ENCODE assay signal across 8 cellular contexts in genomic region chr6:1381397-1382330, GRCh38. TPM values are rescaled to one million over a fixed set of nuclear protein-coding genes. Genes with fewer than 3 reads are reported as not detected.
DNase-seq lines count a peak whose midpoint lies in the region; ATAC-seq and TF ChIP-seq lines count a peak whose summit lies in the region.

No MANE protein-coding gene starts in this region.

- H4K8ac ChIP-seq in neuronal stem cell (ENCODE audit: low read depth, low read length): no peak overlapping the region

- no peak overlapping the region for H2BK12ac ChIP-seq in neuronal stem cell (ENCODE audit: low read length)

- no peak overlapping the region for H2BK120ac ChIP-seq in neuronal stem cell (ENCODE audit: low read depth, low read length)

- WGBS in neuronal stem cell (ENCODE audit: extremely low coverage in 2 of 2, insufficient read length in 2 of 2, insufficient replicate concordance in 1 of 2), 2 donors: no CpG with 5 or more reads among the region's 90 CpGs

- H3K36me3 ChIP-seq in neuronal stem cell (replicated peaks in 1 of 2; ENCODE audit: control insufficient read depth in 2 of 2, insufficient read depth in 2 of 2, low read length in 2 of 2) (no peaks in the 10 kb centered on the region), upper lobe of right lung (no peaks in the 10 kb centered on the region)

- peak; percentile 90 for ATAC-seq in upper lobe of right lung
- ATAC-seq in GM21447 (IDR thresholded peaks at IDR 0.05; ENCODE audit: unreplicated experiment): no peak

- H2AFZ ChIP-seq in neuronal stem cell (ENCODE audit: low read length): peak overlapping the region; percentile 80

- H3K27me3 ChIP-seq in neuronal stem cell (ENCODE audit: control insufficient read depth in 3 of 3, insufficient read depth in 3 of 3, low read depth in 1 of 3, low read length in 3 of 3): peaks cover 80 to 98% (median 96%) of the 10 kb centered on the region in 3 experiments
- H3K27me3 ChIP-seq in upper lobe of right lung: peaks cover 100% of the 10 kb centered on the region

- TF ChIP-seq CTCF in GM12873 (IDR thresholded peaks at IDR 0.05; ENCODE audit: insufficient read depth, low read depth, low read length, missing control alignments): peak; percentile 74
- peak; percentile 71 for TF ChIP-seq CTCF in fibroblast of the aortic adventitia (IDR thresholded peaks at IDR 0.05; ENCODE audit: insufficient read depth, low read length)
- TF ChIP-seq CTCF in upper lobe of right lung (IDR thresholded peaks at IDR 0.05): peak; percentile 83

- H3K9me3 ChIP-seq in neuronal stem cell (replicated peaks in 1 of 2; ENCODE audit: control insufficient read depth in 2 of 2, insufficient read depth in 1 of 2, low read depth in 1 of 2, low read length in 2 of 2) (peaks cover 0 to 20% of the 10 kb centered on the region in 2 donors), upper lobe of right lung (no peaks in the 10 kb centered on the region)

- H2AK5ac ChIP-seq in neuronal stem cell (ENCODE audit: low read depth, low read length): no peak overlapping the region

- H3K4me1 ChIP-seq in neuronal stem cell (ENCODE audit: control insufficient read depth in 2 of 2, insufficient read depth in 1 of 2, low read depth in 1 of 2, low read length in 2 of 2) (peaks cover 0 to 2% of the 10 kb centered on the region in 2 donors), upper lobe of right lung (peaks cover 25% of the 10 kb centered on the region)

- no peak overlapping the region for H3K4me2 ChIP-seq in neuronal stem cell (ENCODE audit: insufficient read depth, low read length, poor library complexity, severe bottlenecking)

- H3K9ac ChIP-seq in neuronal stem cell (ENCODE audit: low read depth, low read length, poor library complexity): no peak overlapping the region

- H3K4ac ChIP-seq in neuronal stem cell (ENCODE audit: low read length): no peak overlapping the region

- H2BK15ac ChIP-seq in neuronal stem cell (ENCODE audit: low read length): no peak overlapping the region

- H3K14ac ChIP-seq in neuronal stem cell (ENCODE audit: low read length): no peak overlapping the region

- H3K23ac ChIP-seq in neuronal stem cell (ENCODE audit: low read depth, low read length, poor library complexity): peak overlapping the region; percentile 77

- intact Hi-C loops in upper lobe of right lung (cut with DNase I): loop anchor here (10.0 kb wide), 2 partner anchors 67 to 587 kb away; partner anchors contain the start of gene FOXQ1

- no peak overlapping the region for H3K18ac ChIP-seq in neuronal stem cell (ENCODE audit: low read length)

- H3K4me3 ChIP-seq in fibroblast of the aortic adventitia (ENCODE audit: low read depth, low read length): peak overlapping the region; percentile 37
- no peak overlapping the region for H3K4me3 ChIP-seq in neuronal stem cell (ENCODE audit: low read length in 2 of 2)
- H3K4me3 ChIP-seq in upper lobe of right lung: peak overlapping the region; percentile 49

- H4K91ac ChIP-seq in neuronal stem cell (ENCODE audit: low read depth, low read length, poor library complexity): no peak overlapping the region

- peak; percentile 61 for DNase-seq in NCI-H69 (lab: John Stamatoyannopoulos, UW)
- DNase-seq in activated T-cell treated with anti-CD3 and anti-CD28 coated beads, Interleukin-2, amount 50 U/mL, for 1 hour: peak; percentile 71
- no peak for DNase-seq in fibroblast of the aortic adventitia (ENCODE audit: low read depth)
- peak; percentile 73 for DNase-seq in neuronal stem cell (ENCODE audit: low spot score)
- peak; percentile 82 for DNase-seq in upper lobe of right lung
- no peak for DNase-seq in NCI-H146 (lab: John Stamatoyannopoulos, UW)

- H3K27ac ChIP-seq in neuronal stem cell (replicated peaks; ENCODE audit: low read length): no peak overlapping the region
- H3K27ac ChIP-seq in upper lobe of right lung: peak overlapping the region; percentile 76

- no peak overlapping the region for H2BK5ac ChIP-seq in neuronal stem cell (ENCODE audit: low read length)

- H3K79me1 ChIP-seq in neuronal stem cell (ENCODE audit: low read depth, low read length): no peaks in the 10 kb centered on the region

RNA-seq across cellular contexts. Expression of gene FOXF2, which starts 7.7 kb away (rescaled TPM):
- total RNA-seq in fibroblast of the aortic adventitia (ENCODE audit: low replicate concordance) (0.25 and 8.1 TPM in 2 replicates), upper lobe of right lung (15.7 TPM)
- not detected for polyA plus RNA-seq in neuronal stem cell (2013, experiment 1 of 2)
- not detected for polyA plus RNA-seq in neuronal stem cell (2013, experiment 2 of 2)

Comparison
In these comparisons a context has a peak if more than half of its experiments do, and no peak if none do; other contexts are left out.
1. DNase-seq: peak in NCI-H69 (single experiment), activated T-cell treated with anti-CD3 and anti-CD28 coated beads, Interleukin-2, amount 50 U/mL, for 1 hour (single experiment), neuronal stem cell (single experiment) and upper lobe of right lung (single experiment); none in fibroblast of the aortic adventitia (single experiment) and NCI-H146 (single experiment).
2. H3K4me3 ChIP-seq: peak in fibroblast of the aortic adventitia (single experiment) and upper lobe of right lung (single experiment); none in neuronal stem cell (0 of 2).
3. Peak in every context shown above with its lines, with median percentiles within 50 percentile points of each other: CTCF ChIP-seq.